In genomic region chr11:29224739-29225384, GRCh38 we compare ENCODE assay signal across 16 cellular contexts.
"Had no signal": no experiment of that assay in that cellular context is flagged by ENCODE, and none has a peak within 500 bp of the region (broad histone marks: within the 10 kb centered on the region; RNA-seq: fewer than 3 reads in every experiment).

No MANE protein-coding gene starts in this region.

- H3K27me3 Mint-ChIP-seq: activated T-helper 17 cell treated with anti-CD3 and anti-CD28 coated beads, Interleukin-2, amount 50 U/mL, for 72 hours had no signal

- H3K9me3 ChIP-seq: lower lobe of right lung, pancreas, transverse colon had no signal

- H3K36me3 Mint-ChIP-seq: mesothelial cell of epicardium had no signal

- DNase-seq: activated CD4-positive, alpha-beta T cell treated with anti-CD3 and anti-CD28 coated beads, Interleukin-2, amount 50 U/mL, for 48 hours; activated CD4-positive, CD25-positive, alpha-beta regulatory T cell treated with anti-CD3 and anti-CD28 coated beads, Interleukin-2, amount 50 U/mL, for 72 hours; activated naive CD4-positive, alpha-beta T cell treated with Interleukin-2 at 50 U/mL for 16 hours; aorta; cerebellar nuclear complex; effector memory CD4-positive, alpha-beta T cell; heart right ventricle; lower lobe of right lung; stimulated activated naive CD8-positive, alpha-beta T cell treated with anti-CD3 and anti-CD28 coated beads, Interleukin-15, Interleukin-2, amounts not matched to agents 100 U/mL and 50 U/mL, for 24 hours; T-helper 9 cell; transverse colon had no signal

- H3K27ac ChIP-seq: breast epithelium, heart right ventricle, lower lobe of right lung, pancreas, transverse colon had no signal

- H3K27me3 ChIP-seq: breast epithelium, heart right ventricle, pancreas, transverse colon had no signal

- H3K4me1 Mint-ChIP-seq: activated T-helper 17 cell treated with anti-CD3 and anti-CD28 coated beads, Interleukin-2, amount 50 U/mL, for 72 hours; mesothelial cell of epicardium had no signal

- H3K36me3 ChIP-seq: breast epithelium, heart right ventricle, lower lobe of right lung, pancreas, transverse colon had no signal

- H3K4me3 Mint-ChIP-seq: activated T-helper 17 cell treated with anti-CD3 and anti-CD28 coated beads, Interleukin-2, amount 50 U/mL, for 72 hours; mesothelial cell of epicardium had no signal

- H3K4me3 ChIP-seq: breast epithelium, heart right ventricle, lower lobe of right lung, pancreas, transverse colon had no signal

- H3K4me1 ChIP-seq: breast epithelium, heart right ventricle, lower lobe of right lung, pancreas, transverse colon had no signal

- H3K27ac Mint-ChIP-seq: activated T-helper 17 cell treated with anti-CD3 and anti-CD28 coated beads, Interleukin-2, amount 50 U/mL, for 72 hours; mesothelial cell of epicardium had no signal

- ATAC-seq: activated T-helper 17 cell treated with anti-CD3 and anti-CD28 coated beads, Interleukin-2, amount 50 U/mL, for 72 hours; heart right ventricle; lower lobe of right lung; pancreas; sciatic nerve; stimulated activated naive CD8-positive, alpha-beta T cell treated with anti-CD3 and anti-CD28 coated beads, Interleukin-15, Interleukin-2, amounts not matched to agents 100 U/mL and 50 U/mL, for 24 hours had no signal
